15 cellular contexts compared by ENCODE assay signal in the genomic region with DNA sequence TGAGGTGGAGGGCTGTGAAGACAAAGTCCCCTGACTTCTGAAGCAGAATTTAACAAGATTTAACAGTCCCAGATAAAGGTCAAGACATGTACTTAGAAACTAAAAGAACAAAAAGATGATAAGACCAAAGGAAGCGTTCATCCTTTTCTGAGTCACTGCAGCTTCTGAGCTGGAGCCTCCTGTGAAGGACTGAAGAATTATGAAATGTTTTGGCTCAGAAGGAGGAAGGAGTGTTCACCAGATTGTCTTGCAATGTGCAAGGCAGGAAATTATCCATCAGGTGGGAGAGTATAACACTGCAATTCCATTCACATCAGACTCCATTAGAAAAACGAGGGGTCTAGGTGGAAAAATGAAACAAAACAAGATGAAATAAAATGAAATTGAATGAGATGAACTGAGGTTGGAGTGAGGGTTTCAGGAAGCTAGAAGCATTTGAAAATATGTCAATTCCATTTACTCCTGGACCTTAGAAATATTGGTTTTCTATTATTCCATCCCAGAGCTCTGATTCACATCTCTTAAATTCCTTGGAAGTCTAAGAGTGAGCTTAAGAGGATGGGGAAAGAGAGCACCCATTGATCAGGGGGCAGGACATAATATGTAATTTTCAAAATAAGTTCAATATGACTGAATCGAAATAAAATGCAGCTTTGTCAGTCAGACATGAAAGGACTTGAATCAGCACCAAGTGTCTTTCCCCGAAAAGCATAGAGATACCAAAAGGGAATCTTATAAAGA.
DNase-seq lines count a peak whose midpoint lies in the region; ATAC-seq and TF ChIP-seq lines count a peak whose summit lies in the region.
"Had no signal": no experiment of that assay in that cellular context is flagged by ENCODE, and none has a peak within 500 bp of the region (broad histone marks: within the 10 kb centered on the region; RNA-seq: fewer than 3 reads in every experiment).

No MANE protein-coding gene starts in this region.

- no TSS peak for BruUV-seq in IMR-90 (replicated peaks; lab: Mats Ljungman, UMichigan)

- H4K91ac ChIP-seq in IMR-90 (ENCODE audit: insufficient read depth, low read depth, low read length) = no peak overlapping the region

- no peaks in the 10 kb centered on the region for H4K20me1 ChIP-seq in IMR-90 (ENCODE audit: insufficient read depth, low read length)

- peak overlapping the region; percentile 87 for H2BK20ac ChIP-seq in IMR-90 (ENCODE audit: low read depth, low read length)

- H3K9me1 ChIP-seq in IMR-90 (ENCODE audit: insufficient read depth, low read length) = peaks cover 15% of the 10 kb centered on the region

- peak overlapping the region; percentile 75; the same call in 1 of the 2 replicates for H2BK120ac ChIP-seq in IMR-90 (ENCODE audit: low read depth, low read length)

- TF ChIP-seq POLR2A in IMR-90 (IDR thresholded peaks at IDR 0.05; ENCODE audit: low read depth, low read length) (no peak), spleen (IDR thresholded peaks at IDR 0.05) (no peak)

- H3K27me3 ChIP-seq in IMR-90 (ENCODE audit: control insufficient read depth, insufficient read depth, low read length) = no peaks in the 10 kb centered on the region
- H3K27me3 ChIP-seq in spleen (replicated peaks in 1 of 7) = no peaks in the 10 kb centered on the region
- H3K27me3 ChIP-seq: sigmoid colon, tibial artery had no signal

- H3K79me1 ChIP-seq in IMR-90 (ENCODE audit: low read depth in 1 of 2, low read length in 2 of 2) = no peaks in the 10 kb centered on the region

- no CpG with 5 or more reads among the region's 4 CpGs for whole genome bisulfite sequencing in IMR-90 (ENCODE audit: extremely low coverage in 2 of 2, insufficient read length in 1 of 2), 2 experiments
- 53 to 66% (median 61%) methylated on average over 4 of the region's 4 CpGs for WGBS in spleen, 5 donors

- no peak for TF ChIP-seq RAD21 in IMR-90 (IDR thresholded peaks at IDR 0.05; ENCODE audit: low read length)

- peak overlapping the region; percentile 38; the same call in 1 of the 2 replicates for H3K4me2 ChIP-seq in IMR-90 (ENCODE audit: low read depth, low read length)

- H3K4ac ChIP-seq in IMR-90 (ENCODE audit: low read depth, low read length) = peak overlapping the region; percentile 61; the same call in 1 of the 2 replicates

- 0 out of 2 replicates have a peak overlapping the region, but pooled peaks have one; percentile 21 for H2AK5ac ChIP-seq in IMR-90 (ENCODE audit: low read depth, low read length)

- TF ChIP-seq CTCF in IMR-90 (conservative IDR thresholded peaks at IDR 0.05; ENCODE audit: low read depth, low read length) (no peak), spleen (IDR thresholded peaks at IDR 0.05 in 8 of 11, conservative IDR thresholded peaks at IDR 0.05 in 3 of 11) (no peak)

- H4K5ac ChIP-seq in IMR-90 (ENCODE audit: low read depth, low read length) = peak overlapping the region; percentile 35; the same call in 1 of the 2 replicates

- 0 out of 2 replicates have a peak overlapping the region, but pooled peaks have one; percentile 41 for H3K14ac ChIP-seq in IMR-90 (replicated peaks; ENCODE audit: low read depth, low read length)

- dilution Hi-C loops in IMR-90 (cut with HindIII; ENCODE audit: low sequenced_read_pairs, unreplicated experiment) = no loop called here

- POLR2A ChIA-PET in IMR-90 (lab: Charles Lee; ENCODE audit: unreplicated experiment) = interaction anchor here (0.6 kb wide), 1 partner anchor 60 kb away, joined by 4 read pairs; no protein-coding TSS in a partner anchor

- peak; percentile 49 for ATAC-seq in IMR-90 (ENCODE audit: low read depth)

- H3K9me3 ChIP-seq in IMR-90 (ENCODE audit: control insufficient read depth, insufficient read depth, low read length) = no peaks in the 10 kb centered on the region
- H3K9me3 ChIP-seq in spleen = no peaks in the 10 kb centered on the region
- H3K9me3 ChIP-seq: sigmoid colon, tibial artery had no signal

- H3K4me3 ChIP-seq in IMR-90 (ENCODE audit: insufficient read depth, low read depth, low read length) (no peak overlapping the region), spleen (no peak overlapping the region)
- H3K4me3 ChIP-seq: sigmoid colon, SK-N-MC, tibial artery had no signal

- H3K4me1 ChIP-seq in IMR-90 (ENCODE audit: control insufficient read depth, insufficient read depth, low read length) = peaks cover 25% of the 10 kb centered on the region
- no peaks in the 10 kb centered on the region for H3K4me1 ChIP-seq in spleen
- H3K4me1 ChIP-seq: sigmoid colon, tibial artery had no signal

- H2AFZ ChIP-seq in IMR-90 (replicated peaks; ENCODE audit: low read length, poor library complexity) = no peak overlapping the region

- H3K23ac ChIP-seq in IMR-90 (ENCODE audit: low read depth, low read length) = no peak overlapping the region

- intact Hi-C loops in IMR-90 (cut with micrococcal nuclease) (no loop called here), spleen (cut with DNase I; ENCODE audit: low total_unique reads) (no loop called here)

- DNase-seq in AG08395 (ENCODE audit: low spot score) = peak; percentile 81
- peak; percentile 92 for DNase-seq in IMR-90
- peak; percentile 5 for DNase-seq in astrocyte of the hippocampus (ENCODE audit: low read depth, low spot score)
- DNase-seq in hepatic stellate cell (ENCODE audit: low spot score) = peak; percentile 29
- no peak for DNase-seq in NCI-H748 treated with DMSO at 0.1 percent for 48 hours (lab: John Stamatoyannopoulos, UW)
- DNase-seq in NCI-H1092 treated with DMSO at 0.1 percent for 48 hours (lab: John Stamatoyannopoulos, UW) = no peak
- DNase-seq in spleen = no peak
- no peak for DNase-seq in HUDEP-2 (lab: John Stamatoyannopoulos, UW; ENCODE audit: unreplicated experiment in 76 of 76)
- DNase-seq: activated CD4-positive, alpha-beta T cell treated with anti-CD3 and anti-CD28 coated beads for 4 hours; activated gamma-delta T cell; cortex of kidney; midbrain; sigmoid colon; tibial artery had no signal

- in situ Hi-C loops in IMR-90 (cut with MboI; ENCODE audit: low sequenced_read_pairs) = no loop called here

- peak overlapping the region; percentile 81 for H2BK5ac ChIP-seq in IMR-90 (ENCODE audit: low read depth, low read length, poor library complexity, severe bottlenecking)

- peak overlapping the region; percentile 46 to 87; a peak in 3 of 4 replicates for H4K8ac ChIP-seq in IMR-90 (ENCODE audit: low read depth in 2 of 2, low read length in 2 of 2)

- H2AK9ac ChIP-seq in IMR-90 (replicated peaks; ENCODE audit: low read depth, low read length, poor library complexity) = no peak overlapping the region

- H3K18ac ChIP-seq in IMR-90 (ENCODE audit: low read depth, low read length) = peak overlapping the region; percentile 90

- H3K9ac ChIP-seq in IMR-90 (ENCODE audit: low read depth, low read length) = no peak overlapping the region

- H3K56ac ChIP-seq in IMR-90 (ENCODE audit: extremely low read depth, insufficient read depth, low read length) = peak overlapping the region; percentile 46

- H3K36me3 ChIP-seq in IMR-90 (ENCODE audit: control insufficient read depth, insufficient read depth, low read length) = no peaks in the 10 kb centered on the region
- H3K36me3 ChIP-seq in spleen = no peaks in the 10 kb centered on the region
- H3K36me3 ChIP-seq: sigmoid colon, tibial artery had no signal

- peak overlapping the region; percentile 88; the same call in 1 of the 3 replicates for H2BK15ac ChIP-seq in IMR-90 (ENCODE audit: low read depth, low read length)

- H3K27ac ChIP-seq in IMR-90 (ENCODE audit: insufficient read depth, low read length) (peak overlapping the region; percentile 46; the same call in 1 of the 2 replicates), spleen (no peak overlapping the region)
- H3K27ac ChIP-seq: SK-N-MC, tibial artery had no signal

- CTCF ChIA-PET in IMR-90 (lab: Yijun Ruan, JAX) = no interaction called here

TF ChIP-seq in IMR-90, 13 proteins besides CTCF, POLR2A, EP300 and RAD21:
- TF ChIP-seq CEBPB (IDR thresholded peaks at IDR 0.05; ENCODE audit: low read depth, low read length) (peak; percentile 84), CHD1 (IDR thresholded peaks at IDR 0.05; ENCODE audit: low read depth, low read length) (no peak)

Comparison
In these comparisons a context has a peak if more than half of its experiments do, and no peak if none do; other contexts are left out.
1. DNase-seq: peak in AG08395 (single experiment), IMR-90 (single experiment), astrocyte of the hippocampus (single experiment) and hepatic stellate cell (single experiment); none in NCI-H748 treated with DMSO at 0.1 percent for 48 hours (single experiment), NCI-H1092 treated with DMSO at 0.1 percent for 48 hours (single experiment), spleen (single experiment) and HUDEP-2 (0 of 76).